Comparison of ENCODE assay signal across 22 cellular contexts in genomic region chr4:42445038-42445437, GRCh38. TPM values are rescaled to one million over a fixed set of nuclear protein-coding genes. Genes with fewer than 3 reads are reported as not detected.
"Had no signal": no experiment of that assay in that cellular context is flagged by ENCODE, and none has a peak within 500 bp of the region (broad histone marks: within the 10 kb centered on the region; RNA-seq: fewer than 3 reads in every experiment).

No MANE protein-coding gene starts in this region.

- H3K27me3 ChIP-seq: hepatocyte, ovary, right atrium auricular region, right lobe of liver, tibial nerve, uterus had no signal

- DNase-seq: islet precursor cell; left ventricle myocardium inferior; midbrain; mucosa of descending colon; naive thymus-derived CD4-positive, alpha-beta T cell; ovary; right lobe of liver; stimulated activated CD4-positive, alpha-beta T cell treated with anti-CD3 and anti-CD28 coated beads, Interleukin-1b, Interleukin-23, amount 100 ng/mL, for 48 hours; stimulated activated CD4-positive, alpha-beta T cell treated with anti-CD3 and anti-CD28 coated beads, Interleukin-2, amount 100 ng/mL, for 48 hours; stimulated activated CD4-positive, alpha-beta T cell treated with anti-CD3 and anti-CD28 coated beads, Interleukin-4, amount 100 ng/mL, for 4 hours; stimulated activated CD8-positive, alpha-beta memory T cell treated with anti-CD3 and anti-CD28 coated beads, Interleukin-4, amount 100 ng/mL, for 48 hours; stimulated activated naive B cell treated with anti-CD40 and anti-IgM and Interleukin-4, amounts not matched to agents 10 μg/mL and 1 μg/mL and 100 μg/mL, for 72 hours; substantia nigra; uterus had no signal

- H3K36me3 ChIP-seq: ovary, right lobe of liver, uterus had no signal

- H3K4me3 ChIP-seq: hepatocyte, left ventricle myocardium inferior, lung, mucosa of descending colon, ovary, right atrium auricular region, right lobe of liver, smooth muscle cell, tibial nerve, uterus had no signal

RNA-seq across cellular contexts. Expression of gene SHISA3, which starts 47.8 kb away (rescaled TPM):
- total RNA-seq: myocyte, smooth muscle cell, temporal lobe had no signal
- polyA plus RNA-seq: hepatocyte; naive thymus-derived CD4-positive, alpha-beta T cell; neural cell; smooth muscle cell had no signal
